ENCODE assay signal across 1 cellular context in genomic region chr1:77489910-77490309, GRCh38.
TF ChIP-seq lines count a peak whose summit lies in the region.

No MANE protein-coding gene starts in this region.

TF ChIP-seq in H1, 55 proteins besides CTCF, POLR2A, EP300 and RAD21:
- no peak for TF ChIP-seq YY1 (IDR thresholded peaks at IDR 0.05; ENCODE audit: low read depth, low read length)
- TF ChIP-seq CBX8 (IDR thresholded peaks at IDR 0.05; ENCODE audit: borderline replicate concordance, low read depth, low read length) = no peak
- no peak for TF ChIP-seq KDM5A (IDR thresholded peaks at IDR 0.05; ENCODE audit: low read length)
- no peak for TF ChIP-seq TAF7 (optimal IDR thresholded peaks at IDR 0.05; ENCODE audit: borderline replicate concordance, low read depth, low read length)
- no peak for TF ChIP-seq ATF3 (IDR thresholded peaks at IDR 0.05; ENCODE audit: insufficient read depth, low read depth, low read length)
- no peak for TF ChIP-seq HDAC2 (IDR thresholded peaks at IDR 0.05; ENCODE audit: borderline replicate concordance in 1 of 2, low read depth in 2 of 2, low read length in 2 of 2)
- no peak for TF ChIP-seq MAX (IDR thresholded peaks at IDR 0.05)
- TF ChIP-seq FOSL1 (IDR thresholded peaks at IDR 0.05; ENCODE audit: insufficient read depth, low read depth, low read length) = no peak
